In the genomic region with DNA sequence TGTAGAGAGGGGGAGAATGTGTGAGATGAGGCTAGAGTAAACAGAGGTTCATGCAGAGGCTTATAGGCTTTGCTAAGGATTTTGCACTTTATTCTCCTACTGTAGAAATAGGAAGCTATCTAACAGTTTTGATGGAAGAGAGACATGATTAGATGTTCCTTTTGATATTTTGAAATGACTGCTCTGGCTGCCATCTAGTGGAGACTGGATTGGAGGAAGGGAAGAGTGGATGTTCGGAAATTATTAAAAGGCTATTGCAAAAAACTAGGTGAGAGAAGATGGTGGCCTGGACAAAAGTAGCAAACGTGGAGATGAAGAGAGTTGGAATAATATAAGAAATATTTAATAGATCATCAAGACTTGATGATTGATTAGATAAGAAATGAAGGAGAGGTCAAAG, we compare ENCODE assay signal across 10 cellular contexts. TPM values are rescaled to one million over a fixed set of nuclear protein-coding genes. Genes with fewer than 3 reads are reported as not detected.
DNase-seq lines count a peak whose midpoint lies in the region; ATAC-seq, FAIRE-seq and TF ChIP-seq lines count a peak whose summit lies in the region.
"Had no signal": no experiment of that assay in that cellular context is flagged by ENCODE, and none has a peak within 500 bp of the region (broad histone marks: within the 10 kb centered on the region; RNA-seq: fewer than 3 reads in every experiment).

No MANE protein-coding gene starts in this region.

- TF ChIP-seq EP300 in stomach (IDR thresholded peaks at IDR 0.05) (no peak), suprapubic skin (IDR thresholded peaks at IDR 0.05) (no peak)

- H3K9me3 ChIP-seq in stomach (no peaks in the 10 kb centered on the region), suprapubic skin (no peaks in the 10 kb centered on the region)
- H3K9me3 ChIP-seq: ascending aorta had no signal

- TF ChIP-seq CTCF in D721Med (IDR thresholded peaks at IDR 0.05; ENCODE audit: insufficient read depth, missing control alignments) (peak; percentile 90), stomach (IDR thresholded peaks at IDR 0.05) (peak in 2 of 7 experiments; percentile 11 to 18), suprapubic skin (IDR thresholded peaks at IDR 0.05) (peak in 1 of 2 donors; percentile 25)

- H3K4me1 ChIP-seq in stomach = no peaks in the 10 kb centered on the region
- H3K4me1 ChIP-seq in suprapubic skin = no peaks in the 10 kb centered on the region
- H3K4me1 ChIP-seq: ascending aorta had no signal

- ATAC-seq in HG02678 (IDR thresholded peaks at IDR 0.05; ENCODE audit: unreplicated experiment) = no peak

- H3K27ac ChIP-seq in stomach (no peak overlapping the region), suprapubic skin (no peak overlapping the region)
- H3K27ac ChIP-seq: ascending aorta had no signal

- TF ChIP-seq POLR2A in stomach (IDR thresholded peaks at IDR 0.05) = no peak
- TF ChIP-seq POLR2A in suprapubic skin (IDR thresholded peaks at IDR 0.05) = no peak

- FAIRE-seq in D721Med (lab: Jason Lieb, UNC) = no peak

- intact Hi-C loops in stomach (cut with DNase I; ENCODE audit: low total_unique reads) (no loop called here), cardiac septum (cut with DNase I) (no loop called here)

- H3K27me3 ChIP-seq in stomach (no peaks in the 10 kb centered on the region), suprapubic skin (peaks cover 6% of the 10 kb centered on the region)
- H3K27me3 ChIP-seq: ascending aorta had no signal

- WGBS in stomach, 5 donors = 14 to 32% (median 26%) methylated on average over 2 of the region's 2 CpGs
- WGBS in suprapubic skin = 21% methylated on average over 2 of the region's 2 CpGs

- H3K4me3 ChIP-seq in stomach (no peak overlapping the region), suprapubic skin (no peak overlapping the region)
- H3K4me3 ChIP-seq: ascending aorta had no signal

- H3K36me3 ChIP-seq in stomach (no peaks in the 10 kb centered on the region), suprapubic skin (no peaks in the 10 kb centered on the region)
- H3K36me3 ChIP-seq: ascending aorta had no signal

- DNase-seq in D721Med (ENCODE audit: insufficient read length, low spot score) = no peak
- DNase-seq in LHCN-M2 (ENCODE audit: low read depth) = peak; percentile 8
- DNase-seq in SK-N-DZ (ENCODE audit: low spot score) = peak; percentile 61
- DNase-seq in kidney glomerular epithelial cell (lab: John Stamatoyannopoulos, UW) = peak; percentile 2
- no peak for DNase-seq in stomach
- no peak for DNase-seq in cardiac septum (ENCODE audit: low spot score)
- no peak for DNase-seq in suprapubic skin (ENCODE audit: low spot score in 2 of 2)
- DNase-seq: islet precursor cell had no signal

RNA-seq across cellular contexts. Expression of a gene that starts 42.2 kb away (rescaled TPM):
- total RNA-seq in LHCN-M2 (2014; rRNA removed) = not detected in 2 replicates
- 0.04 TPM for polyA plus RNA-seq in LHCN-M2 (2012)
- 16.0 and 18.5 TPM in 2 replicates for polyA plus RNA-seq in SK-N-DZ (2014; cell fraction: cytosol; rRNA removed)
- 29.7 and 45.9 TPM in 2 replicates for polyA plus RNA-seq in SK-N-DZ (2014; cell fraction: nucleus; rRNA removed)
- total RNA-seq in stomach = 1 to 10 TPM in 3 of 5 donors, not detected in 2; 2.9 to 7.0 (median 3.8) TPM
- 1 to 10 TPM; 1.2 to 4.1 (median 1.4) TPM for polyA plus RNA-seq in stomach
- 0.11 TPM for total RNA-seq in cardiac septum
- 1 to 10 TPM; 1.5 to 9.3 (median 5.2) TPM for total RNA-seq in suprapubic skin

Comparison
In these comparisons a context has a peak if more than half of its experiments do, and no peak if none do; other contexts are left out.
1. DNase-seq: peak in LHCN-M2 (single experiment), SK-N-DZ (single experiment) and kidney glomerular epithelial cell (single experiment); none in D721Med (single experiment), stomach (single experiment), cardiac septum (single experiment) and suprapubic skin (0 of 2).